9 cellular contexts compared by ENCODE assay signal in genomic region chr7:1431644-1432380, GRCh38. TPM values are rescaled to one million over a fixed set of nuclear protein-coding genes. Genes with fewer than 3 reads are reported as not detected.
A peak's percentile ranks its signal among the peaks of the same experiment; 100 is the strongest.
DNase-seq lines count a peak whose midpoint lies in the region; ATAC-seq lines count a peak whose summit lies in the region.
"Had no signal": no experiment of that assay in that cellular context is flagged by ENCODE, and none has a peak within 500 bp of the region (broad histone marks: within the 10 kb centered on the region; RNA-seq: fewer than 3 reads in every experiment).

No MANE protein-coding gene starts in this region.

- peak; percentile 16 to 21 for ATAC-seq in activated naive CD4-positive, alpha-beta T cell treated with anti-CD3 and anti-CD28 coated beads, Interleukin-2, amount 50 U/mL, for 72 hours
- ATAC-seq in stimulated activated effector memory CD8-positive, alpha-beta T cell treated with anti-CD3 and anti-CD28 coated beads, Interleukin-12 subunit alpha, Interleukin-12 subunit beta, amount 100 ng/mL, for 72 hours: peak; percentile 17

- H3K4me1 Mint-ChIP-seq in dendritic cell treated with granulocyte-macrophage colony-stimulating factor and Interleukin-4, amounts not matched to agents 40 ng/mL and 50 ng/mL, for 4 days (ENCODE audit: low read depth): peaks cover 10% of the 10 kb centered on the region
- peaks cover 10% of the 10 kb centered on the region for H3K4me1 Mint-ChIP-seq in stimulated activated effector memory CD8-positive, alpha-beta T cell treated with anti-CD3 and anti-CD28 coated beads, Interleukin-12 subunit alpha, Interleukin-12 subunit beta, amount 100 ng/mL, for 72 hours

- DNase-seq in activated naive CD4-positive, alpha-beta T cell treated with anti-CD3 and anti-CD28 coated beads, Interleukin-2, amount 50 U/mL, for 72 hours (ENCODE audit: low spot score in 2 of 2): no peak
- DNase-seq in activated naive CD4-positive, alpha-beta T cell treated with anti-CD3 and anti-CD28 coated beads, Interleukin-2, amount 50 U/mL, for 16 hours: no peak
- DNase-seq in NCI-H748 (lab: John Stamatoyannopoulos, UW; ENCODE audit: unreplicated experiment) (peak; percentile 65), iPS-NIHi7 (ENCODE audit: extremely low spot score) (no peak), NCI-H1105 (lab: John Stamatoyannopoulos, UW) (no peak)
- DNase-seq in stimulated activated effector memory CD8-positive, alpha-beta T cell treated with anti-CD3 and anti-CD28 coated beads, Interleukin-12 subunit alpha, Interleukin-12 subunit beta, amount 100 ng/mL, for 72 hours (ENCODE audit: low spot score in 2 of 2): peak in 1 of 2 donors; percentile 60
- DNase-seq in activated CD4-positive, alpha-beta T cell treated with anti-CD3 and anti-CD28 coated beads, Interleukin-2, amount 50 U/mL, for 4 hours: no peak
- DNase-seq: NCI-H1048 had no signal

- no peaks in the 10 kb centered on the region for H3K9me3 Mint-ChIP-seq in activated naive CD4-positive, alpha-beta T cell treated with anti-CD3 and anti-CD28 coated beads, Interleukin-2, amount 50 U/mL, for 72 hours
- H3K9me3 Mint-ChIP-seq in dendritic cell treated with granulocyte-macrophage colony-stimulating factor and Interleukin-4, amounts not matched to agents 40 ng/mL and 50 ng/mL, for 4 days: no peaks in the 10 kb centered on the region
- H3K9me3 Mint-ChIP-seq in stimulated activated effector memory CD8-positive, alpha-beta T cell treated with anti-CD3 and anti-CD28 coated beads, Interleukin-12 subunit alpha, Interleukin-12 subunit beta, amount 100 ng/mL, for 72 hours: no peaks in the 10 kb centered on the region

- no peak overlapping the region for H3K4me3 Mint-ChIP-seq in dendritic cell treated with granulocyte-macrophage colony-stimulating factor and Interleukin-4, amounts not matched to agents 40 ng/mL and 50 ng/mL, for 4 days
- H3K4me3 Mint-ChIP-seq in stimulated activated effector memory CD8-positive, alpha-beta T cell treated with anti-CD3 and anti-CD28 coated beads, Interleukin-12 subunit alpha, Interleukin-12 subunit beta, amount 100 ng/mL, for 72 hours: no peak overlapping the region

- H3K27ac Mint-ChIP-seq in activated naive CD4-positive, alpha-beta T cell treated with anti-CD3 and anti-CD28 coated beads, Interleukin-2, amount 50 U/mL, for 72 hours: no peak overlapping the region
- H3K27ac Mint-ChIP-seq in dendritic cell treated with granulocyte-macrophage colony-stimulating factor and Interleukin-4, amounts not matched to agents 40 ng/mL and 50 ng/mL, for 4 days: peak overlapping the region; percentile 37
- H3K27ac Mint-ChIP-seq in stimulated activated effector memory CD8-positive, alpha-beta T cell treated with anti-CD3 and anti-CD28 coated beads, Interleukin-12 subunit alpha, Interleukin-12 subunit beta, amount 100 ng/mL, for 72 hours: peak overlapping the region; percentile 73

- peaks cover 30% of the 10 kb centered on the region for H3K27me3 Mint-ChIP-seq in dendritic cell treated with granulocyte-macrophage colony-stimulating factor and Interleukin-4, amounts not matched to agents 40 ng/mL and 50 ng/mL, for 4 days

- H3K36me3 Mint-ChIP-seq in activated naive CD4-positive, alpha-beta T cell treated with anti-CD3 and anti-CD28 coated beads, Interleukin-2, amount 50 U/mL, for 72 hours: no peaks in the 10 kb centered on the region
- peaks cover 20% of the 10 kb centered on the region for H3K36me3 Mint-ChIP-seq in dendritic cell treated with granulocyte-macrophage colony-stimulating factor and Interleukin-4, amounts not matched to agents 40 ng/mL and 50 ng/mL, for 4 days (ENCODE audit: low read depth)
- H3K36me3 Mint-ChIP-seq in stimulated activated effector memory CD8-positive, alpha-beta T cell treated with anti-CD3 and anti-CD28 coated beads, Interleukin-12 subunit alpha, Interleukin-12 subunit beta, amount 100 ng/mL, for 72 hours: no peaks in the 10 kb centered on the region

- intact Hi-C loops in dendritic cell treated with granulocyte-macrophage colony-stimulating factor and Interleukin-4, amounts not matched to agents 40 ng/mL and 50 ng/mL, for 4 days (cut with micrococcal nuclease): loop anchor here (5.0 to 10.0 kb wide), 3 partner anchors 40 to 237 kb away; no protein-coding TSS in a partner anchor

RNA-seq across cellular contexts. Expression of gene MICALL2, which starts 27.5 kb away (rescaled TPM):
- total RNA-seq in activated naive CD4-positive, alpha-beta T cell treated with anti-CD3 and anti-CD28 coated beads, Interleukin-2, amount 50 U/mL, for 72 hours: 1 to 10 TPM; 1.4 to 9.1 TPM

Comparison
In these comparisons a context has a peak if more than half of its experiments do, and no peak if none do; other contexts are left out.
1. H3K27ac Mint-ChIP-seq: peak in dendritic cell treated with granulocyte-macrophage colony-stimulating factor and Interleukin-4, amounts not matched to agents 40 ng/mL and 50 ng/mL, for 4 days (single experiment) and stimulated activated effector memory CD8-positive, alpha-beta T cell treated with anti-CD3 and anti-CD28 coated beads, Interleukin-12 subunit alpha, Interleukin-12 subunit beta, amount 100 ng/mL, for 72 hours (single experiment); none in activated naive CD4-positive, alpha-beta T cell treated with anti-CD3 and anti-CD28 coated beads, Interleukin-2, amount 50 U/mL, for 72 hours (0 of 2).